Comparison of ENCODE assay signal across 23 cellular contexts in genomic region chr2:46497726-46498125, GRCh38. TPM values are rescaled to one million over a fixed set of nuclear protein-coding genes. Genes with fewer than 3 reads are reported as not detected.
"Had no signal": no experiment of that assay in that cellular context is flagged by ENCODE, and none has a peak within 500 bp of the region (broad histone marks: within the 10 kb centered on the region; RNA-seq: fewer than 3 reads in every experiment).

No MANE protein-coding gene starts in this region.

- H3K4me1 ChIP-seq: prostate gland had no signal

- DNase-seq: activated CD4-positive, alpha-beta T cell treated with anti-CD3 and anti-CD28 coated beads, Interleukin-2, amount 10 ng/mL, durations not matched to agents 24 days and 14 days; activated CD8-positive, alpha-beta memory T cell treated with anti-CD3 and anti-CD28 coated beads, Interleukin-2, amount 50 U/mL, for 48 hours; activated naive CD4-positive, alpha-beta T cell treated with anti-CD3 and anti-CD28 coated beads for 36 hours; activated naive CD8-positive, alpha-beta T cell treated with anti-CD3 and anti-CD28 coated beads, Interleukin-2, amount 50 U/mL, for 24 hours; activated T-cell treated with anti-CD3 and anti-CD28 coated beads, Interleukin-2, amount 50 U/mL, for 4 hours; cortex of kidney; effector CD4-positive, alpha-beta T cell; mesendoderm; mucosa of descending colon; ovary; stimulated activated CD4-positive, alpha-beta T cell treated with anti-CD3 and anti-CD28 coated beads, Interleukin-4, amount 100 ng/mL, for 24 hours; stimulated activated naive CD8-positive, alpha-beta T cell treated with anti-CD3 and anti-CD28 coated beads, Interleukin-15, Interleukin-2, amounts not matched to agents 100 U/mL and 50 U/mL, for 24 hours; T-helper 17 cell; upper lobe of left lung had no signal

- H3K4me3 ChIP-seq: cardiac muscle cell, heart left ventricle, mucosa of descending colon, ovary, prostate gland, upper lobe of left lung had no signal

- H3K27ac Mint-ChIP-seq: activated CD4-positive, alpha-beta T cell treated with anti-CD3 and anti-CD28 coated beads, Interleukin-2, amount 10 ng/mL, durations not matched to agents 24 days and 14 days; activated naive CD4-positive, alpha-beta T cell treated with anti-CD3 and anti-CD28 coated beads for 36 hours; activated naive CD8-positive, alpha-beta T cell treated with anti-CD3 and anti-CD28 coated beads, Interleukin-2, amount 50 U/mL, for 24 hours; T-helper 17 cell had no signal

- H3K9me3 ChIP-seq: heart left ventricle, mucosa of descending colon, ovary, prostate gland, upper lobe of left lung had no signal

- H3K27ac ChIP-seq: cardiac muscle cell, ovary, prostate gland, upper lobe of left lung had no signal

- ATAC-seq: activated CD4-positive, CD25-positive, alpha-beta regulatory T cell treated with anti-CD3 and anti-CD28 coated beads, Interleukin-2, amount 50 U/mL, for 24 hours; activated naive CD8-positive, alpha-beta T cell treated with anti-CD3 and anti-CD28 coated beads, Interleukin-2, amount 50 U/mL, for 24 hours; activated T-cell treated with anti-CD3 and anti-CD28 coated beads, Interleukin-2, amount 50 U/mL, for 4 hours; heart left ventricle; mucosa of descending colon; stimulated activated naive CD8-positive, alpha-beta T cell treated with anti-CD3 and anti-CD28 coated beads, Interleukin-15, Interleukin-2, amounts not matched to agents 100 U/mL and 50 U/mL, for 24 hours; T-helper 17 cell had no signal

- H3K4me3 Mint-ChIP-seq: activated CD4-positive, alpha-beta T cell treated with anti-CD3 and anti-CD28 coated beads, Interleukin-2, amount 10 ng/mL, durations not matched to agents 24 days and 14 days; activated naive CD4-positive, alpha-beta T cell treated with anti-CD3 and anti-CD28 coated beads for 36 hours; activated naive CD8-positive, alpha-beta T cell treated with anti-CD3 and anti-CD28 coated beads, Interleukin-2, amount 50 U/mL, for 24 hours; activated T-cell treated with anti-CD3 and anti-CD28 coated beads, Interleukin-2, amount 50 U/mL, for 4 hours; T-helper 17 cell had no signal

- H3K27me3 ChIP-seq: heart left ventricle, ovary, upper lobe of left lung had no signal

- H3K36me3 ChIP-seq: cardiac muscle cell, heart left ventricle, ovary, prostate gland, upper lobe of left lung had no signal

- H3K9me3 Mint-ChIP-seq: activated CD4-positive, alpha-beta T cell treated with anti-CD3 and anti-CD28 coated beads, Interleukin-2, amount 10 ng/mL, durations not matched to agents 24 days and 14 days; activated naive CD4-positive, alpha-beta T cell treated with anti-CD3 and anti-CD28 coated beads for 36 hours; activated naive CD8-positive, alpha-beta T cell treated with anti-CD3 and anti-CD28 coated beads, Interleukin-2, amount 50 U/mL, for 24 hours; activated T-cell treated with anti-CD3 and anti-CD28 coated beads, Interleukin-2, amount 50 U/mL, for 4 hours had no signal

RNA-seq across cellular contexts. Expression of gene TMEM247, which starts 18.4 kb away (rescaled TPM):
- total RNA-seq: activated CD4-positive, alpha-beta T cell treated with anti-CD3 and anti-CD28 coated beads, Interleukin-2, amount 10 ng/mL, durations not matched to agents 24 days and 14 days; activated naive CD4-positive, alpha-beta T cell treated with anti-CD3 and anti-CD28 coated beads for 36 hours; activated T-cell treated with anti-CD3 and anti-CD28 coated beads, Interleukin-2, amount 50 U/mL, for 4 hours; cardiac muscle cell; cerebellum; epithelial cell of proximal tubule; fibroblast of villous mesenchyme; heart left ventricle; lower leg skin; mucosa of descending colon; ovary; subcutaneous adipose tissue; T-helper 17 cell; upper lobe of left lung had no signal
